ENCODE assay signal across 14 cellular contexts in genomic region chr11:28581286-28582242, GRCh38.
DNase-seq lines count a peak whose midpoint lies in the region; ATAC-seq and TF ChIP-seq lines count a peak whose summit lies in the region.
"Had no signal": no experiment of that assay in that cellular context is flagged by ENCODE, and none has a peak within 500 bp of the region (broad histone marks: within the 10 kb centered on the region; RNA-seq: fewer than 3 reads in every experiment).

No MANE protein-coding gene starts in this region.

- H3K4me3 ChIP-seq in PC-3 (ENCODE audit: low read length) (no peak overlapping the region), epithelial cell of esophagus (ENCODE audit: low read length) (no peak overlapping the region)
- H3K4me3 ChIP-seq: prostate gland, vagina had no signal

- intact Hi-C loops in PC-3 (cut with micrococcal nuclease): no loop called here

- H3K27me3 ChIP-seq in PC-3 (ENCODE audit: low read length): no peaks in the 10 kb centered on the region
- H3K27me3 ChIP-seq: vagina had no signal

- H3K79me2 ChIP-seq in PC-3 (ENCODE audit: low read length): no peaks in the 10 kb centered on the region

- H3K9ac ChIP-seq in PC-3 (ENCODE audit: low read length): no peak overlapping the region

- CTCF ChIA-PET in PC-3 (lab: Charles Lee): no interaction called here

- no peak overlapping the region for H3K27ac ChIP-seq in PC-3 (ENCODE audit: low read length)
- H3K27ac ChIP-seq: prostate gland, vagina had no signal

- H2AFZ ChIP-seq in PC-3 (ENCODE audit: low read length): no peak overlapping the region

- no peaks in the 10 kb centered on the region for H3F3A ChIP-seq in PC-3 (ENCODE audit: low read length, unreplicated experiment)

- H3K9me3 ChIP-seq in PC-3 (ENCODE audit: low read length): no peaks in the 10 kb centered on the region
- H3K9me3 ChIP-seq: prostate gland, vagina had no signal

- BruUV-seq in PC-3 (replicated peaks; lab: Mats Ljungman, UMichigan): no TSS peak

- DNase-seq in ELR (ENCODE audit: low read depth): peak; percentile 70
- DNase-seq in PC-3: peak; percentile 6
- peak; percentile 36 for DNase-seq in epithelial cell of esophagus (ENCODE audit: low read depth)
- DNase-seq in renal cortical epithelial cell (ENCODE audit: low read depth): peak; percentile 13
- DNase-seq in NCI-H524 treated with DMSO at 0.1 percent for 48 hours (lab: John Stamatoyannopoulos, UW): no peak
- DNase-seq in NCI-H1694 (lab: John Stamatoyannopoulos, UW): no peak
- no peak for DNase-seq in NOMO-1 treated with dmso at 0.1 percent for 144 hours (lab: John Stamatoyannopoulos, UW; ENCODE audit: unreplicated experiment)
- DNase-seq: activated T-cell treated with anti-CD3 and anti-CD28 coated beads, Interleukin-2, amount 50 U/mL, for 72 hours; amygdala; CD4-positive, CD25-positive, alpha-beta regulatory T cell; OCI-M1 had no signal

- 0 out of 2 replicates have a peak, but pooled peaks cover 3% of the 10 kb centered on the region for H3K9me2 ChIP-seq in PC-3 (replicated peaks; ENCODE audit: low read length)

- no peaks in the 10 kb centered on the region for H4K20me1 ChIP-seq in PC-3 (ENCODE audit: low read length)

- ATAC-seq in PC-3 (no peak), GM19395 (IDR thresholded peaks at IDR 0.05; ENCODE audit: unreplicated experiment) (no peak)
- ATAC-seq: activated T-cell treated with anti-CD3 and anti-CD28 coated beads, Interleukin-2, amount 50 U/mL, for 72 hours had no signal

- H3K4me2 ChIP-seq in PC-3 (ENCODE audit: low read length): no peak overlapping the region

- H3K36me3 ChIP-seq in PC-3 (ENCODE audit: low read depth, low read length): no peaks in the 10 kb centered on the region
- H3K36me3 ChIP-seq: prostate gland, vagina had no signal

- POLR2A ChIA-PET in PC-3 (lab: Charles Lee; ENCODE audit: unreplicated experiment): no interaction called here

- TF ChIP-seq CTCF in PC-3 (conservative IDR thresholded peaks at IDR 0.05; ENCODE audit: low read depth, low read length) (no peak), epithelial cell of esophagus (IDR thresholded peaks at IDR 0.05; ENCODE audit: insufficient read depth, low read depth, low read length, missing control alignments) (no peak)

- H3K4me1 ChIP-seq in PC-3 (ENCODE audit: insufficient read depth, low read length): no peaks in the 10 kb centered on the region
- H3K4me1 ChIP-seq: prostate gland, vagina had no signal

Comparison
In these comparisons a context has a peak if more than half of its experiments do, and no peak if none do; other contexts are left out.
1. DNase-seq: peak in ELR (single experiment), PC-3 (single experiment), epithelial cell of esophagus (single experiment) and renal cortical epithelial cell (single experiment); none in NCI-H524 treated with DMSO at 0.1 percent for 48 hours (single experiment), NCI-H1694 (single experiment) and NOMO-1 treated with dmso at 0.1 percent for 144 hours (single experiment).